In genomic region chr3:50570508-50571279, GRCh38 we compare ENCODE assay signal across 11 cellular contexts. TPM values are rescaled to one million over a fixed set of nuclear protein-coding genes. Genes with fewer than 3 reads are reported as not detected.
DNase-seq lines count a peak whose midpoint lies in the region; ATAC-seq and TF ChIP-seq lines count a peak whose summit lies in the region.
"Had no signal": no experiment of that assay in that cellular context is flagged by ENCODE, and none has a peak within 500 bp of the region (broad histone marks: within the 10 kb centered on the region; RNA-seq: fewer than 3 reads in every experiment).

No MANE protein-coding gene starts in this region.

- H3K36me3 ChIP-seq in smooth muscle cell (ENCODE audit: low read depth) (no peaks in the 10 kb centered on the region), mucosa of descending colon (ENCODE audit: low read depth) (no peaks in the 10 kb centered on the region)

- H3K36me3 Mint-ChIP-seq in T-helper 1 cell treated with Interleukin-12 subunit alpha and Interleukin-12 subunit beta and Interleukin-4 antibody, amounts not matched to agents 30 μg/mL and 1 μg/mL, for 36 hours (ENCODE audit: low read depth), result peaks cover 25% of the 10 kb centered on the region

- peak overlapping the region; percentile 97 for H3K4me3 Mint-ChIP-seq in T-helper 1 cell treated with Interleukin-12 subunit alpha and Interleukin-12 subunit beta and Interleukin-4 antibody, amounts not matched to agents 30 μg/mL and 1 μg/mL, for 36 hours

- no peak for ATAC-seq in mucosa of descending colon

- 95% methylated on average over 5 of the region's 5 CpGs for WGBS in smooth muscle cell (ENCODE audit: low lambda C conversion rate)

- peaks cover 6% of the 10 kb centered on the region for H3K79me2 ChIP-seq in smooth muscle cell (ENCODE audit: low read depth)

- no peak for TF ChIP-seq CTCF in WI38 (IDR thresholded peaks at IDR 0.05; ENCODE audit: low read depth, low read length)
- no peak for TF ChIP-seq CTCF in fibroblast of pulmonary artery (IDR thresholded peaks at IDR 0.05; ENCODE audit: low read length, missing control alignments)
- no peak for TF ChIP-seq CTCF in smooth muscle cell (IDR thresholded peaks at IDR 0.05; ENCODE audit: borderline replicate concordance, insufficient read depth, poor library complexity, severe bottlenecking)
- no peak for TF ChIP-seq CTCF in mucosa of descending colon (IDR thresholded peaks at IDR 0.05)

- H3K9ac ChIP-seq in smooth muscle cell (ENCODE audit: low read depth), result no peak overlapping the region

- H3F3A ChIP-seq in smooth muscle cell (ENCODE audit: low read depth), result peaks cover 4% of the 10 kb centered on the region

- H4K20me1 ChIP-seq in smooth muscle cell (ENCODE audit: low read depth), result no peaks in the 10 kb centered on the region

- H2AFZ ChIP-seq in smooth muscle cell (ENCODE audit: low read depth), result no peak overlapping the region

- no peak overlapping the region for H3K27ac ChIP-seq in smooth muscle cell (ENCODE audit: low read depth)

- no peaks in the 10 kb centered on the region for H3K9me3 ChIP-seq in smooth muscle cell (replicated peaks; ENCODE audit: low read depth)
- H3K9me3 ChIP-seq in mucosa of descending colon, result no peaks in the 10 kb centered on the region

- H3K27me3 ChIP-seq in smooth muscle cell (ENCODE audit: low read depth), result no peaks in the 10 kb centered on the region

- no peaks in the 10 kb centered on the region for H3K27me3 Mint-ChIP-seq in T-helper 1 cell treated with Interleukin-12 subunit alpha and Interleukin-12 subunit beta and Interleukin-4 antibody, amounts not matched to agents 30 μg/mL and 1 μg/mL, for 36 hours (ENCODE audit: low read depth)

- intact Hi-C loops in mucosa of descending colon (cut with DNase I, micrococcal nuclease), result loop anchor here in 1 of 2 donors (2.0 kb wide), 1 partner anchor 44 kb away; no protein-coding TSS in a partner anchor

- no peaks in the 10 kb centered on the region for H3K9me3 Mint-ChIP-seq in T-helper 1 cell treated with Interleukin-12 subunit alpha and Interleukin-12 subunit beta and Interleukin-4 antibody, amounts not matched to agents 30 μg/mL and 1 μg/mL, for 36 hours

- H3K4me1 Mint-ChIP-seq in T-helper 1 cell treated with Interleukin-12 subunit alpha and Interleukin-12 subunit beta and Interleukin-4 antibody, amounts not matched to agents 30 μg/mL and 1 μg/mL, for 36 hours (ENCODE audit: low read depth), result peaks cover 69% of the 10 kb centered on the region

- peak overlapping the region; percentile 98 for H3K4me3 ChIP-seq in WI38 (ENCODE audit: low read depth, low read length)
- peak overlapping the region; percentile 98 for H3K4me3 ChIP-seq in fibroblast of pulmonary artery (replicated peaks; ENCODE audit: low read depth, low read length)
- H3K4me3 ChIP-seq in smooth muscle cell, result peak overlapping the region; percentile 69
- H3K4me3 ChIP-seq in mucosa of descending colon, result no peak overlapping the region

- H3K4me1 ChIP-seq in smooth muscle cell (ENCODE audit: low read depth) (peaks cover 3% of the 10 kb centered on the region), mucosa of descending colon (ENCODE audit: low read depth) (peaks cover 30% of the 10 kb centered on the region)

- H3K27ac Mint-ChIP-seq in T-helper 1 cell treated with Interleukin-12 subunit alpha and Interleukin-12 subunit beta and Interleukin-4 antibody, amounts not matched to agents 30 μg/mL and 1 μg/mL, for 36 hours, result peak overlapping the region; percentile 94

- peak overlapping the region; percentile 88 for H3K4me2 ChIP-seq in smooth muscle cell

- no peak for DNase-seq in T-helper 1 cell
- no peak for DNase-seq in fibroblast of pulmonary artery (ENCODE audit: low read depth)
- no peak for DNase-seq in smooth muscle cell (lab: John Stamatoyannopoulos, UW; ENCODE audit: unreplicated experiment)
- no peak for DNase-seq in AG08396 (ENCODE audit: low spot score)
- no peak for DNase-seq in NCI-H187 (lab: John Stamatoyannopoulos, UW)
- no peak for DNase-seq in mucosa of descending colon
- DNase-seq: caudate nucleus, islet precursor cell, NCI-H2107 had no signal

RNA-seq across cellular contexts. Expression of gene HEMK1, which starts 1.4 kb away (rescaled TPM):
- total RNA-seq in smooth muscle cell (6.5 and 15.3 TPM in 2 replicates), mucosa of descending colon (10 to 100 TPM; 19.7 to 29.9 (median 22.6) TPM)
- polyA plus RNA-seq in smooth muscle cell, result 26.4 and 28.3 TPM in 2 replicates

RNA-seq across cellular contexts. Expression of gene C3orf18, which starts 3.1 kb away (rescaled TPM):
- 6.6 and 8.7 TPM in 2 replicates for total RNA-seq in smooth muscle cell
- polyA plus RNA-seq in smooth muscle cell, result 18.9 and 20.0 TPM in 2 replicates
- total RNA-seq in mucosa of descending colon, result 10 to 100 TPM in 1 of 3 donors, 1 to 10 TPM in 2; 1.5 to 14.1 (median 2.5) TPM

RNA-seq across cellular contexts. Expression of gene CISH, which starts 40.9 kb away (rescaled TPM):
- total RNA-seq in smooth muscle cell, result 1.8 and 3.0 TPM in 2 replicates
- polyA plus RNA-seq in smooth muscle cell, result 12.4 and 15.9 TPM in 2 replicates
- total RNA-seq in mucosa of descending colon, result 10 to 100 TPM; 12.7 to 21.4 (median 19.2) TPM

RNA-seq across cellular contexts. Expression of gene MAPKAPK3, which starts 46.3 kb away (rescaled TPM):
- total RNA-seq in smooth muscle cell (17.1 and 20.2 TPM in 2 replicates), mucosa of descending colon (10 to 100 TPM; 21.5 to 33.5 (median 25.5) TPM)
- 18.7 and 23.7 TPM in 2 replicates for polyA plus RNA-seq in smooth muscle cell
